Comparison of ENCODE assay signal across 8 cellular contexts in the genomic region with DNA sequence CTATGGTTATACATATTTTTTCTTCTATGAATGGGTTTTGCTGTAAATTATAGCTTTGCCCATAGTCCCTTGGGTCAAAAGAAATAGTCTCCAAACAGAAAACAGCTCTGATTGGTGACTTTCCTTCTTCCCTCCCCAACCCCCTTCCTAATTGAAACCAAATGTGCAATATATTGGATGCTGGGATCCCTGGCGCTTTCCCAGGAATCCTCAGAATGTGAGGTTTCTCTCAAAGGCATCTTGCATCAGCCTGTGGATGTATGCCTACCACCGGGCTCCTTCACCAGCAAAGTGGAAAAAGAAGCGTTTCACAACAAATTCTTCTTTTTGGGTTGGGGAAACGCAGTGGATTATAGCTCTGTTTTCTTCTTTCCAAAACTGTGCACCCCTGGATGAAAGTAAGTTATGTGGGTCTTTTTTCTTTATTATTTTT. TPM values are rescaled to one million over a fixed set of nuclear protein-coding genes. Genes with fewer than 3 reads are reported as not detected.
A peak's percentile ranks its signal among the peaks of the same experiment; 100 is the strongest.
DNase-seq lines count a peak whose midpoint lies in the region; TF ChIP-seq lines count a peak whose summit lies in the region.

A gene (plus strand): TSS at position 231 of the 433 bp plus-strand sequence. CDS start 86,600 bp downstream, outside the sequence.

- no peak for TF ChIP-seq CTCF in fibroblast of lung (conservative IDR thresholded peaks at IDR 0.05 in 1 of 2, IDR thresholded peaks at IDR 0.05 in 1 of 2; ENCODE audit: low read depth in 1 of 2, low read length in 2 of 2)
- no peak for TF ChIP-seq CTCF in neural crest cell (conservative IDR thresholded peaks at IDR 0.05)

- H3K27ac Mint-ChIP-seq in neural crest cell (ENCODE audit: unreplicated experiment), result no peak within 1 kb of the TSS
- no peak within 1 kb of the TSS for H3K27ac Mint-ChIP-seq in activated naive CD4-positive, alpha-beta T cell treated with anti-CD3 and anti-CD28 coated beads for 36 hours

- H3K9me3 ChIP-seq in fibroblast of lung (ENCODE audit: control insufficient read depth, insufficient read depth, low read depth, low read length), result no peaks in the 10 kb centered on the region

- H3K9ac ChIP-seq in fibroblast of lung (ENCODE audit: insufficient read depth, low read length), result peak within 1 kb of the TSS; percentile 79

- peaks cover 7% of the 10 kb centered on the region for H3K4me1 Mint-ChIP-seq in neural crest cell
- H3K4me1 Mint-ChIP-seq in activated naive CD4-positive, alpha-beta T cell treated with anti-CD3 and anti-CD28 coated beads for 36 hours (ENCODE audit: low read depth), result no peaks in the 10 kb centered on the region

- H3K27ac ChIP-seq in fibroblast of lung (ENCODE audit: insufficient read depth, low read length), result peak within 1 kb of the TSS; percentile 89

- no peak within 1 kb of the TSS for H2AFZ ChIP-seq in fibroblast of lung (ENCODE audit: low read length)

- no peaks in the 10 kb centered on the region for H4K20me1 ChIP-seq in fibroblast of lung (ENCODE audit: control insufficient read depth, extremely low read depth, insufficient read depth, low read length)

- no peaks in the 10 kb centered on the region for H3K36me3 Mint-ChIP-seq in neural crest cell (ENCODE audit: low read depth)
- H3K36me3 Mint-ChIP-seq in activated naive CD4-positive, alpha-beta T cell treated with anti-CD3 and anti-CD28 coated beads for 36 hours (ENCODE audit: low read depth), result no peaks in the 10 kb centered on the region

- peaks cover 47% of the 10 kb centered on the region for H3K79me2 ChIP-seq in fibroblast of lung (ENCODE audit: control insufficient read depth, insufficient read depth, low read length)

- peaks cover 24% of the 10 kb centered on the region for H3K4me1 ChIP-seq in fibroblast of lung (ENCODE audit: control insufficient read depth, extremely low read depth, insufficient read depth, low read length)

- CTCF ChIA-PET in activated naive CD4-positive, alpha-beta T cell treated with anti-CD3 and anti-CD28 coated beads for 36 hours (lab: Charles Lee), result no interaction called here

- H3K27me3 Mint-ChIP-seq in neural crest cell (ENCODE audit: low read depth), result no peaks in the 10 kb centered on the region
- H3K27me3 Mint-ChIP-seq in activated naive CD4-positive, alpha-beta T cell treated with anti-CD3 and anti-CD28 coated beads for 36 hours (ENCODE audit: low read depth), result peaks cover 3% of the 10 kb centered on the region

- H3K4me3 ChIP-seq in fibroblast of lung (replicated peaks in 1 of 4; ENCODE audit: control extremely low read depth in 1 of 4, insufficient read depth in 1 of 4, low read depth in 3 of 4, low read length in 4 of 4), result peak within 1 kb of the TSS; percentile 52 to 98 (median 90)

- intact Hi-C loops in activated naive CD4-positive, alpha-beta T cell treated with anti-CD3 and anti-CD28 coated beads for 36 hours (cut with micrococcal nuclease), result no loop called here

- no peaks in the 10 kb centered on the region for H3K9me3 Mint-ChIP-seq in neural crest cell
- no peaks in the 10 kb centered on the region for H3K9me3 Mint-ChIP-seq in activated naive CD4-positive, alpha-beta T cell treated with anti-CD3 and anti-CD28 coated beads for 36 hours

- DNase-seq in AG08395 (ENCODE audit: low spot score) (peak; percentile 85), fibroblast of lung (ENCODE audit: low read depth in 2 of 2) (peak; percentile 91 to 99), neural crest cell (ENCODE audit: low read depth, low spot score) (no peak), NCI-H524 (lab: John Stamatoyannopoulos, UW) (no peak), COLO668 (lab: John Stamatoyannopoulos, UW; ENCODE audit: unreplicated experiment) (no peak)
- no peak for DNase-seq in activated naive CD4-positive, alpha-beta T cell treated with anti-CD3 and anti-CD28 coated beads for 36 hours
- no peak for DNase-seq in activated CD4-positive, alpha-beta T cell treated with anti-CD3 and anti-CD28 coated beads, Interleukin-2, amount 50 U/mL, for 48 hours

- H3K4me2 ChIP-seq in fibroblast of lung (ENCODE audit: extremely low read depth, insufficient read depth, low read length), result peak within 1 kb of the TSS; percentile 96

- H3K4me3 Mint-ChIP-seq in neural crest cell, result peak within 1 kb of the TSS; percentile 35
- no peak within 1 kb of the TSS for H3K4me3 Mint-ChIP-seq in activated naive CD4-positive, alpha-beta T cell treated with anti-CD3 and anti-CD28 coated beads for 36 hours

- no peaks in the 10 kb centered on the region for H3K27me3 ChIP-seq in fibroblast of lung (ENCODE audit: control insufficient read depth, insufficient read depth, low read length)

- no peaks in the 10 kb centered on the region for H3K36me3 ChIP-seq in fibroblast of lung (ENCODE audit: control insufficient read depth, insufficient read depth, low read length)

TF ChIP-seq in PFSK-1, 5 proteins besides CTCF, POLR2A, EP300 and RAD21:
- TF ChIP-seq FOXP2 (optimal IDR thresholded peaks at IDR 0.05; ENCODE audit: borderline replicate concordance, extremely low read depth, extremely low read length, insufficient read depth), result no peak
- TF ChIP-seq SIN3A (IDR thresholded peaks at IDR 0.05; ENCODE audit: borderline replicate concordance, insufficient read depth, low read length), result peak; percentile 96; the same call in 1 of the 2 replicates
- TF ChIP-seq POLR2AphosphoS5 (IDR thresholded peaks at IDR 0.05; ENCODE audit: low read depth, low read length), result peak; percentile 97
- TF ChIP-seq TAF1 (IDR thresholded peaks at IDR 0.05; ENCODE audit: borderline replicate concordance, insufficient read depth, low read length), result peak; percentile 98
- TF ChIP-seq, protein P1, sequence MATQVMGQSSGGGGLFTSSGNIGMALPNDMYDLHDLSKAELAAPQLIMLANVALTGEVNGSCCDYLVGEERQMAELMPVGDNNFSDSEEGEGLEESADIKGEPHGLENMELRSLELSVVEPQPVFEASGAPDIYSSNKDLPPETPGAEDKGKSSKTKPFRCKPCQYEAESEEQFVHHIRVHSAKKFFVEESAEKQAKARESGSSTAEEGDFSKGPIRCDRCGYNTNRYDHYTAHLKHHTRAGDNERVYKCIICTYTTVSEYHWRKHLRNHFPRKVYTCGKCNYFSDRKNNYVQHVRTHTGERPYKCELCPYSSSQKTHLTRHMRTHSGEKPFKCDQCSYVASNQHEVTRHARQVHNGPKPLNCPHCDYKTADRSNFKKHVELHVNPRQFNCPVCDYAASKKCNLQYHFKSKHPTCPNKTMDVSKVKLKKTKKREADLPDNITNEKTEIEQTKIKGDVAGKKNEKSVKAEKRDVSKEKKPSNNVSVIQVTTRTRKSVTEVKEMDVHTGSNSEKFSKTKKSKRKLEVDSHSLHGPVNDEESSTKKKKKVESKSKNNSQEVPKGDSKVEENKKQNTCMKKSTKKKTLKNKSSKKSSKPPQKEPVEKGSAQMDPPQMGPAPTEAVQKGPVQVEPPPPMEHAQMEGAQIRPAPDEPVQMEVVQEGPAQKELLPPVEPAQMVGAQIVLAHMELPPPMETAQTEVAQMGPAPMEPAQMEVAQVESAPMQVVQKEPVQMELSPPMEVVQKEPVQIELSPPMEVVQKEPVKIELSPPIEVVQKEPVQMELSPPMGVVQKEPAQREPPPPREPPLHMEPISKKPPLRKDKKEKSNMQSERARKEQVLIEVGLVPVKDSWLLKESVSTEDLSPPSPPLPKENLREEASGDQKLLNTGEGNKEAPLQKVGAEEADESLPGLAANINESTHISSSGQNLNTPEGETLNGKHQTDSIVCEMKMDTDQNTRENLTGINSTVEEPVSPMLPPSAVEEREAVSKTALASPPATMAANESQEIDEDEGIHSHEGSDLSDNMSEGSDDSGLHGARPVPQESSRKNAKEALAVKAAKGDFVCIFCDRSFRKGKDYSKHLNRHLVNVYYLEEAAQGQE (IDR thresholded peaks at IDR 0.05; ENCODE audit: insufficient read depth in 1 of 2, low read depth in 2 of 2, low read length in 2 of 2), result peak in 1 of 2 experiments; percentile 63; a peak in 1 of 4 replicates

RNA-seq across cellular contexts. Expression of the gene that starts here (rescaled TPM):
- polyA plus RNA-seq in PFSK-1 (2012; ENCODE audit: insufficient read length, low read depth), result 88.3 TPM
- total RNA-seq in fibroblast of lung (252 and 303 TPM in 2 replicates), neural crest cell (2.6 and 3.9 TPM in 2 replicates)
- 144 and 192 TPM in 2 replicates for polyA plus RNA-seq in fibroblast of lung
- polyA plus RNA-seq in fibroblast of lung (2012), result 65.9 and 114 TPM in 2 replicates
- 313 and 334 TPM in 2 replicates for polyA minus RNA-seq in fibroblast of lung (ENCODE audit: low replicate concordance)
- total RNA-seq in activated naive CD4-positive, alpha-beta T cell treated with anti-CD3 and anti-CD28 coated beads for 36 hours, result under 1 TPM; 0.26 to 0.40 TPM

Comparison
In these comparisons a context has a peak if more than half of its experiments do, and no peak if none do; other contexts are left out.
1. RNA of the gene that starts here (total RNA-seq): 252 to 303 TPM in fibroblast of lung; 2.6 to 3.9 TPM in neural crest cell and 0.26 to 0.40 TPM in activated naive CD4-positive, alpha-beta T cell treated with anti-CD3 and anti-CD28 coated beads for 36 hours; every median in the first group is over 10 times any median in the second.
2. DNase-seq: peak in AG08395 (single experiment) and fibroblast of lung (2 of 2); none in neural crest cell (single experiment), activated naive CD4-positive, alpha-beta T cell treated with anti-CD3 and anti-CD28 coated beads for 36 hours (single experiment), NCI-H524 (0 of 2), COLO668 (single experiment) and activated CD4-positive, alpha-beta T cell treated with anti-CD3 and anti-CD28 coated beads, Interleukin-2, amount 50 U/mL, for 48 hours (0 of 2).